ENCODE assay signal across 1 cellular context in the genomic region with DNA sequence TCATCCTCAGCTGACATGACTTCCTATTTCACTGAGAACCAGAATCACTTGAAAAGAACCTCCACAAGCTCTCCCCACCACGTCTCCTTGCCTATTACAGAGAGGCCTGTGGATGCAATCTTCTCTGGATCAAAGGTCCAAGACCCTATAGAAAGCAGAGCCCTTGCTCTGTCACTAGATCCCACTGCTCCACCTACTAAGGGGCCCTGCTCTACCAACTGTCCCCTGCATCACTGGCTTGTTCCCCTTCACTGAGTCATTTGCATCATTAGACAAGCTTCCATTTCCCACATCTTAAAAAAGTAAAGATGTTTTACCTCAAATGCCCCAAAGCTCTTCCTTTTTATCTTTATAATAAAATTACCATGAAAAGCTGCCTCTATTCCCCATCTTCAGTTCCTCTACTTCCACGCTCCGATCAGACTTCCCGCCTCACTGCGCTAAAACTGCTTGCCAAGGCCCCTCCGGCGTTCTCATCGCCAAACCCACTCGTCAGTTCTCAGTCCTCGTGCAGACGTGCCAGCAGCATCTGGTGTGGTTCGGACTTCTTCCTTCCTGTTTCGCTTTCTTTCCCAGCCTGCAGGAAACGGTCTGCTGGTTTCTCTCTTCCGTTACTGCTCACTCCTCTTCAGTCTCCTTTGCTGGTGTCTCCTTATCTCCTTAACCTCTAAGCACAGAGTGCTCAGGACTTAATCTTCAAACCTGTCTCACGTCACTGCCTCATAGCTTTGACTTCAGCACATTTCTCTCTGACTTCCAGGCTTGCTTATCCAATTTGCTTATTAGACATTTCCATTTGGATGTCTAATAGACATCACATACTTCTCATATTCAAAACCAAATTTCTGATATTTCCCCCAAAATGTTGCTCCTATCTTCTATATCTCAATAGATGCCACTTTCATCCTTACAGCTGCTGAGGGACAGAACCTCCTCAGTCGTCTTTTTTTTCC.
TF ChIP-seq lines count a peak whose summit lies in the region.

No MANE protein-coding gene starts in this region.

TF ChIP-seq in K562, 482 proteins besides CTCF, POLR2A, EP300 and RAD21 (continued from another document and continues in another):
- TF ChIP-seq, protein P1, sequence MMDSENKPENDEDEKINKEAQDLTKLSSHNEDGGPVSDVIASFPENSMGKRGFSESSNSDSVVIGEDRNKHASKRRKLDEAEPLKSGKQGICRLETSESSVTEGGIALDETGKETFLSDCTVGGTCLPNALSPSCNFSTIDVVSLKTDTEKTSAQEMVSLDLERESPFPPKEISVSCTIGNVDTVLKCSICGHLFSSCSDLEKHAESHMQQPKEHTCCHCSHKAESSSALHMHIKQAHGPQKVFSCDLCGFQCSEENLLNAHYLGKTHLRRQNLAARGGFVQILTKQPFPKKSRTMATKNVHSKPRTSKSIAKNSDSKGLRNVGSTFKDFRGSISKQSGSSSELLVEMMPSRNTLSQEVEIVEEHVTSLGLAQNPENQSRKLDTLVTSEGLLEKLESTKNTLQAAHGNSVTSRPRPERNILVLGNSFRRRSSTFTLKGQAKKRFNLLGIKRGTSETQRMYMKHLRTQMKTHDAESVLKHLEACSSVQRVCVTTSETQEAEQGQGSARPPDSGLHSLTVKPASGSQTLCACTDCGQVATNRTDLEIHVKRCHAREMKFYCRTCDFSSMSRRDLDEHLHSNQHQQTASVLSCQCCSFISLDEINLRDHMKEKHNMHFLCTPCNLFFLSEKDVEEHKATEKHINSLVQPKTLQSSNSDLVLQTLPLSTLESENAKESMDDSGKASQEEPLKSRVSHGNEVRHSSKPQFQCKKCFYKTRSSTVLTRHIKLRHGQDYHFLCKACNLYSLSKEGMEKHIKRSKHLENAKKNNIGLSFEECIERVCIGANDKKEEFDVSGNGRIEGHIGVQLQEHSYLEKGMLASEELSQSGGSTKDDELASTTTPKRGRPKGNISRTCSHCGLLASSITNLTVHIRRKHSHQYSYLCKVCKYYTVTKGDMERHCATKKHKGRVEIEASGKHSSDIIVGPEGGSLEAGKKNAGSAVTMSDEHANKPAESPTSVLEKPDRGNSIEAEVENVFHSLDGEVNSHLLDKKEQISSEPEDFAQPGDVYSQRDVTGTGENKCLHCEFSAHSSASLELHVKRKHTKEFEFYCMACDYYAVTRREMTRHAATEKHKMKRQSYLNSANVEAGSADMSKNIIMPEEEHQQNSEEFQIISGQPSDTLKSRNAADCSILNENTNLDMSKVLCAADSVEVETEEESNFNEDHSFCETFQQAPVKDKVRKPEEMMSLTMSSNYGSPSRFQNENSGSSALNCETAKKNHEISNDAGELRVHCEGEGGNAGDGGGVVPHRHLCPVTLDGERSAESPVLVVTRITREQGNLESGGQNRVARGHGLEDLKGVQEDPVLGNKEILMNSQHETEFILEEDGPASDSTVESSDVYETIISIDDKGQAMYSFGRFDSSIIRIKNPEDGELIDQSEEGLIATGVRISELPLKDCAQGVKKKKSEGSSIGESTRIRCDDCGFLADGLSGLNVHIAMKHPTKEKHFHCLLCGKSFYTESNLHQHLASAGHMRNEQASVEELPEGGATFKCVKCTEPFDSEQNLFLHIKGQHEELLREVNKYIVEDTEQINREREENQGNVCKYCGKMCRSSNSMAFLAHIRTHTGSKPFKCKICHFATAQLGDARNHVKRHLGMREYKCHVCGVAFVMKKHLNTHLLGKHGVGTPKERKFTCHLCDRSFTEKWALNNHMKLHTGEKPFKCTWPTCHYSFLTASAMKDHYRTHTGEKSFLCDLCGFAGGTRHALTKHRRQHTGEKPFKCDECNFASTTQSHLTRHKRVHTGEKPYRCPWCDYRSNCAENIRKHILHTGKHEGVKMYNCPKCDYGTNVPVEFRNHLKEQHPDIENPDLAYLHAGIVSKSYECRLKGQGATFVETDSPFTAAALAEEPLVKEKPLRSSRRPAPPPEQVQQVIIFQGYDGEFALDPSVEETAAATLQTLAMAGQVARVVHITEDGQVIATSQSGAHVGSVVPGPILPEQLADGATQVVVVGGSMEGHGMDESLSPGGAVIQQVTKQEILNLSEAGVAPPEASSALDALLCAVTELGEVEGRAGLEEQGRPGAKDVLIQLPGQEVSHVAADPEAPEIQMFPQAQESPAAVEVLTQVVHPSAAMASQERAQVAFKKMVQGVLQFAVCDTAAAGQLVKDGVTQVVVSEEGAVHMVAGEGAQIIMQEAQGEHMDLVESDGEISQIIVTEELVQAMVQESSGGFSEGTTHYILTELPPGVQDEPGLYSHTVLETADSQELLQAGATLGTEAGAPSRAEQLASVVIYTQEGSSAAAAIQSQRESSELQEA (IDR thresholded peaks at IDR 0.05; ENCODE audit: low read depth): no peak
- TF ChIP-seq ESRRB (CRISPR knock-in tag; IDR thresholded peaks at IDR 0.05; ENCODE audit: borderline replicate concordance) (no peak), HOXB6 (CRISPR knock-in tag; IDR thresholded peaks at IDR 0.05; ENCODE audit: borderline replicate concordance) (no peak), MTF1 (CRISPR knock-in tag; IDR thresholded peaks at IDR 0.05; ENCODE audit: borderline replicate concordance) (no peak), RBBP5 (IDR thresholded peaks at IDR 0.05; ENCODE audit: borderline replicate concordance, insufficient read depth, low read length, poor library complexity, severe bottlenecking) (peak; percentile 29), RBM17 (IDR thresholded peaks at IDR 0.05; ENCODE audit: borderline replicate concordance, low read depth, low read length) (no peak), CBFA2T2 (conservative IDR thresholded peaks at IDR 0.05) (no peak), SMAD3 (CRISPR knock-in tag; conservative IDR thresholded peaks at IDR 0.05) (0 out of 2 replicates have a peak, but pooled peaks have one; percentile 28), ZNF316 (IDR thresholded peaks at IDR 0.05) (peak; percentile 77), ZNF717 (CRISPR knock-in tag; IDR thresholded peaks at IDR 0.05) (no peak), PHF20 (IDR thresholded peaks at IDR 0.05; ENCODE audit: partially characterized antibody) (peak; percentile 32), ZNF134 (CRISPR knock-in tag; conservative IDR thresholded peaks at IDR 0.05) (no peak), ZNF668 (CRISPR knock-in tag; IDR thresholded peaks at IDR 0.05) (no peak), SIN3B (IDR thresholded peaks at IDR 0.05; ENCODE audit: low read depth) (no peak), SMARCB1 (IDR thresholded peaks at IDR 0.05; ENCODE audit: insufficient read length, low read depth) (no peak), ESRRA (IDR thresholded peaks at IDR 0.05; ENCODE audit: borderline replicate concordance, low read depth) (peak; percentile 15; the same call in 1 of the 2 replicates), NCOA1 (IDR thresholded peaks at IDR 0.05; ENCODE audit: low read depth) (0 out of 2 replicates have a peak, but pooled peaks have one; percentile 18), CBX2 (IDR thresholded peaks at IDR 0.05; ENCODE audit: insufficient read depth, low read length, poor library complexity, severe bottlenecking) (no peak), MEF2A (IDR thresholded peaks at IDR 0.05; ENCODE audit: control insufficient read depth, low read depth, low read length) (no peak), ZZZ3 (IDR thresholded peaks at IDR 0.05) (no peak), L3MBTL2 (IDR thresholded peaks at IDR 0.05) (peak; percentile 91), PHF8 (IDR thresholded peaks at IDR 0.05; ENCODE audit: borderline replicate concordance, low read length) (peak; percentile 30; the same call in 1 of the 2 replicates), HDAC1 (IDR thresholded peaks at IDR 0.05) (peak in 1 of 2 experiments; percentile 16; a peak in 1 of 4 replicates), RCOR1 (IDR thresholded peaks at IDR 0.05; ENCODE audit: borderline replicate concordance in 1 of 2, low read depth in 2 of 2, low read length in 2 of 2) (peak in 1 of 2 experiments; percentile 33; a peak in 1 of 4 replicates), POLR3G (IDR thresholded peaks at IDR 0.05; ENCODE audit: extremely low read depth, insufficient read length, insufficient replicate concordance) (no peak), ZKSCAN3 (CRISPR knock-in tag; IDR thresholded peaks at IDR 0.05) (no peak), BRCA1 (IDR thresholded peaks at IDR 0.05) (no peak), BRCA1 (CRISPR knock-in tag; IDR thresholded peaks at IDR 0.05) (no peak), C11orf30 (IDR thresholded peaks at IDR 0.05; ENCODE audit: low read depth) (peak; percentile 51; the same call in 1 of the 2 replicates)
- TF ChIP-seq, protein P2, sequence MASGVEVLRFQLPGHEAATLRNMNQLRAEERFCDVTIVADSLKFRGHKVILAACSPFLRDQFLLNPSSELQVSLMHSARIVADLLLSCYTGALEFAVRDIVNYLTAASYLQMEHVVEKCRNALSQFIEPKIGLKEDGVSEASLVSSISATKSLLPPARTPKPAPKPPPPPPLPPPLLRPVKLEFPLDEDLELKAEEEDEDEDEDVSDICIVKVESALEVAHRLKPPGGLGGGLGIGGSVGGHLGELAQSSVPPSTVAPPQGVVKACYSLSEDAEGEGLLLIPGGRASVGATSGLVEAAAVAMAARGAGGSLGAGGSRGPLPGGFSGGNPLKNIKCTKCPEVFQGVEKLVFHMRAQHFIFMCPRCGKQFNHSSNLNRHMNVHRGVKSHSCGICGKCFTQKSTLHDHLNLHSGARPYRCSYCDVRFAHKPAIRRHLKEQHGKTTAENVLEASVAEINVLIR (CRISPR knock-in tag; IDR thresholded peaks at IDR 0.05): no peak
- TF ChIP-seq, protein P3, sequence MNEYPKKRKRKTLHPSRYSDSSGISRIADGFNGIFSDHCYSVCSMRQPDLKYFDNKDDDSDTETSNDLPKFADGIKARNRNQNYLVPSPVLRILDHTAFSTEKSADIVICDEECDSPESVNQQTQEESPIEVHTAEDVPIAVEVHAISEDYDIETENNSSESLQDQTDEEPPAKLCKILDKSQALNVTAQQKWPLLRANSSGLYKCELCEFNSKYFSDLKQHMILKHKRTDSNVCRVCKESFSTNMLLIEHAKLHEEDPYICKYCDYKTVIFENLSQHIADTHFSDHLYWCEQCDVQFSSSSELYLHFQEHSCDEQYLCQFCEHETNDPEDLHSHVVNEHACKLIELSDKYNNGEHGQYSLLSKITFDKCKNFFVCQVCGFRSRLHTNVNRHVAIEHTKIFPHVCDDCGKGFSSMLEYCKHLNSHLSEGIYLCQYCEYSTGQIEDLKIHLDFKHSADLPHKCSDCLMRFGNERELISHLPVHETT (CRISPR knock-in tag; conservative IDR thresholded peaks at IDR 0.05 in 1 of 2, IDR thresholded peaks at IDR 0.05 in 1 of 2): 0 out of 4 replicates have a peak, but pooled peaks of 1 of the 2 experiments have one; percentile 33
- TF ChIP-seq, protein P4, sequence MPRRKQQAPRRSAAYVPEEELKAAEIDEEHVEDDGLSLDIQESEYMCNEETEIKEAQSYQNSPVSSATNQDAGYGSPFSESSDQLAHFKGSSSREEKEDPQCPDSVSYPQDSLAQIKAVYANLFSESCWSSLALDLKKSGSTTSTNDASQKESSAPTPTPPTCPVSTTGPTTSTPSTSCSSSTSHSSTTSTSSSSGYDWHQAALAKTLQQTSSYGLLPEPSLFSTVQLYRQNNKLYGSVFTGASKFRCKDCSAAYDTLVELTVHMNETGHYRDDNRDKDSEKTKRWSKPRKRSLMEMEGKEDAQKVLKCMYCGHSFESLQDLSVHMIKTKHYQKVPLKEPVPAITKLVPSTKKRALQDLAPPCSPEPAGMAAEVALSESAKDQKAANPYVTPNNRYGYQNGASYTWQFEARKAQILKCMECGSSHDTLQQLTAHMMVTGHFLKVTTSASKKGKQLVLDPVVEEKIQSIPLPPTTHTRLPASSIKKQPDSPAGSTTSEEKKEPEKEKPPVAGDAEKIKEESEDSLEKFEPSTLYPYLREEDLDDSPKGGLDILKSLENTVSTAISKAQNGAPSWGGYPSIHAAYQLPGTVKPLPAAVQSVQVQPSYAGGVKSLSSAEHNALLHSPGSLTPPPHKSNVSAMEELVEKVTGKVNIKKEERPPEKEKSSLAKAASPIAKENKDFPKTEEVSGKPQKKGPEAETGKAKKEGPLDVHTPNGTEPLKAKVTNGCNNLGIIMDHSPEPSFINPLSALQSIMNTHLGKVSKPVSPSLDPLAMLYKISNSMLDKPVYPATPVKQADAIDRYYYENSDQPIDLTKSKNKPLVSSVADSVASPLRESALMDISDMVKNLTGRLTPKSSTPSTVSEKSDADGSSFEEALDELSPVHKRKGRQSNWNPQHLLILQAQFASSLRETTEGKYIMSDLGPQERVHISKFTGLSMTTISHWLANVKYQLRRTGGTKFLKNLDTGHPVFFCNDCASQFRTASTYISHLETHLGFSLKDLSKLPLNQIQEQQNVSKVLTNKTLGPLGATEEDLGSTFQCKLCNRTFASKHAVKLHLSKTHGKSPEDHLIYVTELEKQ (CRISPR knock-in tag; IDR thresholded peaks at IDR 0.05): no peak
- TF ChIP-seq, protein P5, sequence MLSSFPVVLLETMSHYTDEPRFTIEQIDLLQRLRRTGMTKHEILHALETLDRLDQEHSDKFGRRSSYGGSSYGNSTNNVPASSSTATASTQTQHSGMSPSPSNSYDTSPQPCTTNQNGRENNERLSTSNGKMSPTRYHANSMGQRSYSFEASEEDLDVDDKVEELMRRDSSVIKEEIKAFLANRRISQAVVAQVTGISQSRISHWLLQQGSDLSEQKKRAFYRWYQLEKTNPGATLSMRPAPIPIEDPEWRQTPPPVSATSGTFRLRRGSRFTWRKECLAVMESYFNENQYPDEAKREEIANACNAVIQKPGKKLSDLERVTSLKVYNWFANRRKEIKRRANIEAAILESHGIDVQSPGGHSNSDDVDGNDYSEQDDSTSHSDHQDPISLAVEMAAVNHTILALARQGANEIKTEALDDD (IDR thresholded peaks at IDR 0.05): peak; percentile 62; the same call in 1 of the 2 replicates
- TF ChIP-seq, protein P6, sequence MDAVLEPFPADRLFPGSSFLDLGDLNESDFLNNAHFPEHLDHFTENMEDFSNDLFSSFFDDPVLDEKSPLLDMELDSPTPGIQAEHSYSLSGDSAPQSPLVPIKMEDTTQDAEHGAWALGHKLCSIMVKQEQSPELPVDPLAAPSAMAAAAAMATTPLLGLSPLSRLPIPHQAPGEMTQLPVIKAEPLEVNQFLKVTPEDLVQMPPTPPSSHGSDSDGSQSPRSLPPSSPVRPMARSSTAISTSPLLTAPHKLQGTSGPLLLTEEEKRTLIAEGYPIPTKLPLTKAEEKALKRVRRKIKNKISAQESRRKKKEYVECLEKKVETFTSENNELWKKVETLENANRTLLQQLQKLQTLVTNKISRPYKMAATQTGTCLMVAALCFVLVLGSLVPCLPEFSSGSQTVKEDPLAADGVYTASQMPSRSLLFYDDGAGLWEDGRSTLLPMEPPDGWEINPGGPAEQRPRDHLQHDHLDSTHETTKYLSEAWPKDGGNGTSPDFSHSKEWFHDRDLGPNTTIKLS (IDR thresholded peaks at IDR 0.05; ENCODE audit: borderline replicate concordance, low read depth): no peak
- TF ChIP-seq, protein P7, sequence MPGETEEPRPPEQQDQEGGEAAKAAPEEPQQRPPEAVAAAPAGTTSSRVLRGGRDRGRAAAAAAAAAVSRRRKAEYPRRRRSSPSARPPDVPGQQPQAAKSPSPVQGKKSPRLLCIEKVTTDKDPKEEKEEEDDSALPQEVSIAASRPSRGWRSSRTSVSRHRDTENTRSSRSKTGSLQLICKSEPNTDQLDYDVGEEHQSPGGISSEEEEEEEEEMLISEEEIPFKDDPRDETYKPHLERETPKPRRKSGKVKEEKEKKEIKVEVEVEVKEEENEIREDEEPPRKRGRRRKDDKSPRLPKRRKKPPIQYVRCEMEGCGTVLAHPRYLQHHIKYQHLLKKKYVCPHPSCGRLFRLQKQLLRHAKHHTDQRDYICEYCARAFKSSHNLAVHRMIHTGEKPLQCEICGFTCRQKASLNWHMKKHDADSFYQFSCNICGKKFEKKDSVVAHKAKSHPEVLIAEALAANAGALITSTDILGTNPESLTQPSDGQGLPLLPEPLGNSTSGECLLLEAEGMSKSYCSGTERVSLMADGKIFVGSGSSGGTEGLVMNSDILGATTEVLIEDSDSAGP (CRISPR knock-in tag; IDR thresholded peaks at IDR 0.05): no peak
- TF ChIP-seq, protein P8, sequence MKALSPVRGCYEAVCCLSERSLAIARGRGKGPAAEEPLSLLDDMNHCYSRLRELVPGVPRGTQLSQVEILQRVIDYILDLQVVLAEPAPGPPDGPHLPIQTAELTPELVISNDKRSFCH (CRISPR knock-in tag; IDR thresholded peaks at IDR 0.05): no peak
- TF ChIP-seq, protein P8 (tag; IDR thresholded peaks at IDR 0.05): no peak
